Comparison of ENCODE assay signal across 3 cellular contexts in genomic region chrX:120474085-120474484, GRCh38.
TF ChIP-seq lines count a peak whose summit lies in the region.

No MANE protein-coding gene starts in this region.

TF ChIP-seq in liver, 16 proteins besides CTCF, POLR2A, EP300 and RAD21:
- no peak for TF ChIP-seq RXRA (IDR thresholded peaks at IDR 0.05)
- peak; percentile 18 for TF ChIP-seq YY1 (IDR thresholded peaks at IDR 0.05)

TF ChIP-seq in HepG2, 621 proteins besides CTCF, POLR2A, EP300 and RAD21:
- TF ChIP-seq ZNF431 (CRISPR knock-in tag; IDR thresholded peaks at IDR 0.05; ENCODE audit: borderline replicate concordance, low read depth): no peak
- no peak for TF ChIP-seq ZNF749 (CRISPR knock-in tag; IDR thresholded peaks at IDR 0.05; ENCODE audit: borderline replicate concordance)
- no peak for TF ChIP-seq ZFP1 (CRISPR knock-in tag; IDR thresholded peaks at IDR 0.05)
- no peak for TF ChIP-seq MNT (IDR thresholded peaks at IDR 0.05)
- no peak for TF ChIP-seq TEAD3 (CRISPR knock-in tag; optimal IDR thresholded peaks at IDR 0.05; ENCODE audit: borderline replicate concordance)
- no peak for TF ChIP-seq ZNF549 (CRISPR knock-in tag; IDR thresholded peaks at IDR 0.05)
- TF ChIP-seq ZNF382 (CRISPR knock-in tag; IDR thresholded peaks at IDR 0.05; ENCODE audit: borderline replicate concordance): no peak
- no peak for TF ChIP-seq ZNF260 (CRISPR knock-in tag; IDR thresholded peaks at IDR 0.05; ENCODE audit: borderline replicate concordance, low read depth)
- TF ChIP-seq AGO2 (optimal IDR thresholded peaks at IDR 0.05; ENCODE audit: low read depth, low read length): no peak
- TF ChIP-seq CBX5 (CRISPR knock-in tag; IDR thresholded peaks at IDR 0.05; ENCODE audit: borderline replicate concordance): no peak
- no peak for TF ChIP-seq RBAK (CRISPR knock-in tag; IDR thresholded peaks at IDR 0.05)
- TF ChIP-seq FLYWCH1 (CRISPR knock-in tag; IDR thresholded peaks at IDR 0.05): no peak
- no peak for TF ChIP-seq RARG (CRISPR knock-in tag; IDR thresholded peaks at IDR 0.05; ENCODE audit: low read depth)
- TF ChIP-seq NCOR1 (IDR thresholded peaks at IDR 0.05; ENCODE audit: borderline replicate concordance, low read length): no peak

TF ChIP-seq in HEK293, 187 proteins besides CTCF, POLR2A, EP300 and RAD21:
- TF ChIP-seq ZBTB20 (tag by site-specific recombination; IDR thresholded peaks at IDR 0.05): peak; percentile 46; the same call in 1 of the 2 replicates
- TF ChIP-seq, protein P1, sequence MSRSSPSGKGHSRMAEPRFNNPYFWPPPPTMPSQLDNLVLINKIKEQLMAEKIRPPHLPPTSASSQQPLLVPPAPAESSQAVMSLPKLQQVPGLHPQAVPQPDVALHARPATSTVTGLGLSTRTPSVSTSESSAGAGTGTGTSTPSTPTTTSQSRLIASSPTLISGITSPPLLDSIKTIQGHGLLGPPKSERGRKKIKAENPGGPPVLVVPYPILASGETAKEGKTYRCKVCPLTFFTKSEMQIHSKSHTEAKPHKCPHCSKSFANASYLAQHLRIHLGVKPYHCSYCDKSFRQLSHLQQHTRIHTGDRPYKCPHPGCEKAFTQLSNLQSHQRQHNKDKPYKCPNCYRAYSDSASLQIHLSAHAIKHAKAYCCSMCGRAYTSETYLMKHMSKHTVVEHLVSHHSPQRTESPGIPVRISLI (tag by site-specific recombination; IDR thresholded peaks at IDR 0.05): no peak
- TF ChIP-seq ZNF580 (tag by site-specific recombination; IDR thresholded peaks at IDR 0.05): no peak
- no peak for TF ChIP-seq ZNF670 (tag by site-specific recombination; IDR thresholded peaks at IDR 0.05; ENCODE audit: low read depth)
- TF ChIP-seq PRDM1 (tag by site-specific recombination; IDR thresholded peaks at IDR 0.05): 0 out of 2 replicates have a peak, but pooled peaks have one; percentile 18
